Comparison of ENCODE assay signal across 10 cellular contexts in the genomic region with DNA sequence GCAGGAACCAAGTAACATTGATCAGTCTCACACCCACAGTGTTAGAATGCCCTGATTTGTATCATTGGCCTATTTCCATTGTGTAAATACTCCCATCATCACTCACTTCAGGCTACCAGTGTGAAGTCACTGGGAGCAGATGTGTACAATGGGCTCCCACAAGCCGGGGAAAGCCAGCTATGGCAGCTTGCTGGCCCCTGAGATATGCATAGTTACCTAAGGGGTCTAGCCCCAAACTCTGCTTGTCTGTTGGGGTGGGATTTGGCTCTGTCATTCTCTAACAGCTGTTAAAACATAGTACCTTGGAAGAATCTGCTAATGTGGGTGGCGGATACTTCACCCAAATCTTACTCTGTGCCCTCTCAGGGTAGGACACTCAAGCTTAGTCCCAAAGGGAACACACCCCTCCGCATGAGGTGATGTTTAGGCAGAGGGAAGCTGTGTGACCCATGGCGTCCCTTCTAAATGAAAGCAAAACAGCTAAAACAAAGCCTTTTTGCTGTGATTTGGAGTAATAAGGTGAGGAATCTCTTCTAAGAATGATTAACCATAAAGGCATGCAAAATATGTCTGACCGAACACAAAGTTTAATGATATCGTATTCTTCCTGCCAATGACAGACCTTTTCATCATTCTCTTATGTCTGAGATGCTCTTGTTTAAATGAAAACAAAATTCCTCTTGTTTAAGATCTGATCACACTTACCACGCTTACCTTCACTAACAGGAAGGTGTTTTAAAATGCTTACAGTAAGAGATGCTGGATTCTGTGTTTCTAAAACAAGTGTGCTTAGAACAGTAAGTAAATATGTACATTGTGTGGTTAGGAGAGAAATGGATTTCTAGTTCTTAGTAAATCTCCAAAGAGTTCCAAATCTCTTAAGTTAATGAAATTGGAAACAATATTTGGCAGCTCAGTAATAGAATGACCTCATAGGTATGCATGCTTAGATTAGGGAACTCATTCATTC. TPM values are rescaled to one million over a fixed set of nuclear protein-coding genes. Genes with fewer than 3 reads are reported as not detected.
A peak's percentile ranks its signal among the peaks of the same experiment; 100 is the strongest.
DNase-seq lines count a peak whose midpoint lies in the region; ATAC-seq and TF ChIP-seq lines count a peak whose summit lies in the region.
"Had no signal": no experiment of that assay in that cellular context is flagged by ENCODE, and none has a peak within 500 bp of the region (broad histone marks: within the 10 kb centered on the region; RNA-seq: fewer than 3 reads in every experiment).

No MANE protein-coding gene starts in this region.

- H3K4me2 ChIP-seq in DOHH2 (ENCODE audit: low read length) = peak overlapping the region; percentile 39; the same call in 1 of the 2 replicates

- peaks cover 0 to 6% of the 10 kb centered on the region in 2 donors for H3K27me3 Mint-ChIP-seq in natural killer cell (ENCODE audit: low read depth in 2 of 2)

- no peak overlapping the region for H3K4me3 ChIP-seq in DOHH2 (ENCODE audit: low read length)
- peak overlapping the region; percentile 15 for H3K4me3 ChIP-seq in SJCRH30
- H3K4me3 ChIP-seq in fibroblast of the aortic adventitia (ENCODE audit: low read depth, low read length) = no peak overlapping the region

- no peak for TF ChIP-seq CTCF in DOHH2 (IDR thresholded peaks at IDR 0.05; ENCODE audit: low read depth, low read length, poor library complexity, severe bottlenecking)
- no peak for TF ChIP-seq CTCF in fibroblast of the aortic adventitia (IDR thresholded peaks at IDR 0.05; ENCODE audit: insufficient read depth, low read length)
- TF ChIP-seq CTCF in natural killer cell (IDR thresholded peaks at IDR 0.05) = no peak

- no peaks in the 10 kb centered on the region; the same call in 1 of the 2 replicates for H4K20me1 ChIP-seq in DOHH2 (ENCODE audit: control insufficient read depth, insufficient read depth, low read depth, low read length)

- ATAC-seq in natural killer cell = no peak
- no peak for ATAC-seq in GM21367 (IDR thresholded peaks at IDR 0.05; ENCODE audit: unreplicated experiment)
- no peak for ATAC-seq in HG03342 (IDR thresholded peaks at IDR 0.05; ENCODE audit: unreplicated experiment)

- no peaks in the 10 kb centered on the region for H3K9me3 ChIP-seq in DOHH2 (ENCODE audit: control insufficient read depth, insufficient read depth, low read length)
- H3K9me3 ChIP-seq in SJCRH30 (replicated peaks) = no peaks in the 10 kb centered on the region

- no peaks in the 10 kb centered on the region for H3K9me2 ChIP-seq in DOHH2 (replicated peaks; ENCODE audit: control insufficient read depth, low read length)

- H3K4me3 Mint-ChIP-seq in natural killer cell = no peak overlapping the region

- H3K27me3 ChIP-seq in DOHH2 (ENCODE audit: control insufficient read depth, low read length) (peaks cover 12% of the 10 kb centered on the region), SJCRH30 (no peaks in the 10 kb centered on the region)

- intact Hi-C loops in natural killer cell (cut with micrococcal nuclease) = no loop called here

- H3K9me3 Mint-ChIP-seq in natural killer cell = no peaks in the 10 kb centered on the region

- no peak overlapping the region for H3K27ac Mint-ChIP-seq in natural killer cell

- no peaks in the 10 kb centered on the region for H3K36me3 ChIP-seq in DOHH2 (ENCODE audit: control insufficient read depth, low read length)
- H3K36me3 ChIP-seq in SJCRH30 = no peaks in the 10 kb centered on the region

- H3F3A ChIP-seq in DOHH2 (ENCODE audit: control insufficient read depth, insufficient read depth) = no peaks in the 10 kb centered on the region

- DNase-seq in SJCRH30 (peak; percentile 47 to 48), fibroblast of the aortic adventitia (ENCODE audit: low read depth) (peak; percentile 92), pons (ENCODE audit: low spot score) (peak; percentile 12), natural killer cell (no peak), GOT3 (lab: John Stamatoyannopoulos, UW) (no peak)
- DNase-seq: activated naive CD4-positive, alpha-beta T cell; NCI-H2171 treated with DMSO at 0.1 percent for 48 hours had no signal

- H3K79me2 ChIP-seq in DOHH2 (ENCODE audit: control insufficient read depth, low read length) = no peaks in the 10 kb centered on the region

- H3K36me3 Mint-ChIP-seq in natural killer cell = no peaks in the 10 kb centered on the region

- H3K27ac ChIP-seq in DOHH2 (ENCODE audit: low read depth, low read length) = no peak overlapping the region
- peak overlapping the region; percentile 92 for H3K27ac ChIP-seq in SJCRH30

- no peaks in the 10 kb centered on the region for H3K4me1 Mint-ChIP-seq in natural killer cell

- H3K4me1 ChIP-seq in DOHH2 (ENCODE audit: control insufficient read depth, low read length) = peaks cover 57% of the 10 kb centered on the region
- peaks cover 30% of the 10 kb centered on the region for H3K4me1 ChIP-seq in SJCRH30

RNA-seq across cellular contexts. Expression of gene PXDC1, which starts 46.0 kb away (rescaled TPM):
- total RNA-seq in SJCRH30 (2014; rRNA removed; shearing (Covaris generic)) = 7.8 and 8.1 TPM in 2 replicates
- total RNA-seq in fibroblast of the aortic adventitia (ENCODE audit: low replicate concordance) (17.6 and 39.4 TPM in 2 replicates), natural killer cell (under 1 TPM in 2 of 3 donors, not detected in 1; 0.28 TPM)

RNA-seq across cellular contexts. Expression of gene FAM50B, which starts 51.7 kb away (rescaled TPM):
- total RNA-seq in SJCRH30 (2014; rRNA removed; shearing (Covaris generic)) = 1.1 and 1.4 TPM in 2 replicates
- total RNA-seq in fibroblast of the aortic adventitia (ENCODE audit: low replicate concordance) (6.0 and 7.4 TPM in 2 replicates), natural killer cell (1 to 10 TPM; 1.9 to 4.7 (median 1.9) TPM)

Comparison
In these comparisons a context has a peak if more than half of its experiments do, and no peak if none do; other contexts are left out.
1. DNase-seq: peak in SJCRH30 (2 of 2), fibroblast of the aortic adventitia (single experiment) and pons (single experiment); none in natural killer cell (single experiment) and GOT3 (single experiment).